ENCODE assay signal across 23 cellular contexts in the genomic region with DNA sequence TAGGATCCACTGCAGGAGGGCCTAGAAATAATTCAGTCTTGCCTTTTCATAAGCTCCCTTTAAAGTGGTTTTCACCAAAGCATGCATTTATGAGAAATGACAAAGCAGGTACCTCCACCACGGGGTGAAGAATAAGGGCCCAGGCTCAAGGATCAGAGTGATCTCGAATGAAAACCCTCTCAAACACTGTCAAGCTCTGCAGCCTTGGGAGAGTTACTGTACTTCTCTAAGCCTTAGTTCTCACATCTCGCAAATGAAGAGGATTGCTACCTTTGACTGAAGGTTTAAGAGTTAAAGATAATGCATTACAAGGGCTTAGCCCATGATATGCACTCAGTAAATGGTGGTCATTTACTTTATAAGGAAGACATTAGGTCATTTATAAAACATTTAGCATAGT.
A peak's percentile ranks its signal among the peaks of the same experiment; 100 is the strongest.
DNase-seq lines count a peak whose midpoint lies in the region; ATAC-seq and TF ChIP-seq lines count a peak whose summit lies in the region.
"Had no signal": no experiment of that assay in that cellular context is flagged by ENCODE, and none has a peak within 500 bp of the region (broad histone marks: within the 10 kb centered on the region; RNA-seq: fewer than 3 reads in every experiment).

No MANE protein-coding gene starts in this region.

- intact Hi-C loops in Panc1 (cut with micrococcal nuclease; ENCODE audit: unreplicated experiment) = no loop called here

- H2AFZ ChIP-seq in osteoblast (ENCODE audit: low read length) = no peak overlapping the region

- H3K4me1 ChIP-seq in Panc1 (ENCODE audit: control insufficient read depth, insufficient read depth, low read length) (peaks cover 27% of the 10 kb centered on the region), osteoblast (ENCODE audit: insufficient read depth, low read length) (no peaks in the 10 kb centered on the region)
- H3K4me1 ChIP-seq: BE2C, BLaER1 had no signal

- no peaks in the 10 kb centered on the region for H3K27me3 ChIP-seq in H7 (ENCODE audit: control insufficient read depth, insufficient read depth, low read length)
- no peaks in the 10 kb centered on the region for H3K27me3 ChIP-seq in Panc1 (ENCODE audit: control insufficient read depth, insufficient read depth, low read length)
- no peaks in the 10 kb centered on the region for H3K27me3 ChIP-seq in osteoblast (ENCODE audit: insufficient read depth, low read length)
- H3K27me3 ChIP-seq: BE2C, BLaER1 had no signal

- H3K36me3 ChIP-seq in H7 (replicated peaks; ENCODE audit: control insufficient read depth, insufficient read depth, low read length) (no peaks in the 10 kb centered on the region), Panc1 (ENCODE audit: control insufficient read depth, insufficient read depth, low read length) (no peaks in the 10 kb centered on the region), osteoblast (ENCODE audit: insufficient read depth, low read length) (no peaks in the 10 kb centered on the region)
- H3K36me3 ChIP-seq: BE2C, BLaER1 had no signal

- POLR2A ChIA-PET in Panc1 (lab: Charles Lee) = no interaction called here

- ATAC-seq in Panc1 = peak; percentile 71; the same call in 1 of the 2 replicates
- ATAC-seq: GM12878 had no signal

- H4K20me1 ChIP-seq in osteoblast (ENCODE audit: insufficient read depth, low read length) = no peaks in the 10 kb centered on the region
- H4K20me1 ChIP-seq: BLaER1 had no signal

- no peak overlapping the region for H3K4me2 ChIP-seq in osteoblast (ENCODE audit: insufficient read depth, low read length)
- H3K4me2 ChIP-seq: BLaER1 had no signal

- TF ChIP-seq CTCF in Panc1 (IDR thresholded peaks at IDR 0.05) (no peak), osteoblast (IDR thresholded peaks at IDR 0.05; ENCODE audit: extremely low read depth, low read depth, low read length) (no peak)

- in situ Hi-C loops in Panc1 (cut with HindIII; ENCODE audit: low pct_unique_long_range_greater_than_20kb, low sequenced_read_pairs) = no loop called here

- H3K79me2 ChIP-seq in osteoblast (ENCODE audit: insufficient read depth, low read length) = no peaks in the 10 kb centered on the region

- DNase-seq in H7 = peak; percentile 6
- DNase-seq in Panc1 (ENCODE audit: low read depth, low spot score) = no peak
- DNase-seq in osteoblast (ENCODE audit: insufficient read length, low spot score, missing footprints) = peak; percentile 29
- DNase-seq in GOT3 (lab: John Stamatoyannopoulos, UW) = no peak
- DNase-seq in stimulated activated CD4-positive, alpha-beta T cell treated with anti-CD3 and anti-CD28 coated beads, Interleukin-2, amount 100 ng/mL, for 48 hours = no peak
- no peak for DNase-seq in activated gamma-delta T cell treated with Interleukin-2 at 50 U/mL for 16 hours
- DNase-seq: 8988T; ACHN; BE2C; C1 segment of cervical spinal cord; CD4-positive, alpha-beta memory T cell; CD4-positive, CD25-positive, alpha-beta regulatory T cell; CD8-positive, alpha-beta memory T cell; COR-L47; DMS 273 treated with DMSO at 0.1 percent for 48 hours; DMS153; DMS53; DMS79; DND-41; EL; GDM1 had no signal

- no TSS peak for BruUV-seq in Panc1 (replicated peaks; lab: Mats Ljungman, UMichigan)

- H3K4me3 ChIP-seq in H7 (ENCODE audit: insufficient read depth, low read depth, low read length) (no peak overlapping the region), Panc1 (ENCODE audit: low read depth in 2 of 2, low read length in 2 of 2) (no peak overlapping the region), osteoblast (ENCODE audit: insufficient read depth, low read length) (no peak overlapping the region)
- H3K4me3 ChIP-seq: BLaER1, GM12878 had no signal

- H3K9me3 ChIP-seq in Panc1 (ENCODE audit: control insufficient read depth, insufficient read depth, low read depth, low read length) (peaks cover 12% of the 10 kb centered on the region; the same call in 1 of the 2 replicates), osteoblast (ENCODE audit: low read depth, low read length) (no peaks in the 10 kb centered on the region)
- H3K9me3 ChIP-seq: BE2C had no signal

- CTCF ChIA-PET in Panc1 (lab: Charles Lee) = no interaction called here

- peak overlapping the region; percentile 78 for H3K27ac ChIP-seq in Panc1 (ENCODE audit: low read length)
- H3K27ac ChIP-seq in osteoblast (ENCODE audit: low read depth, low read length) = no peak overlapping the region
- H3K27ac ChIP-seq: BLaER1 had no signal

Comparison
In these comparisons a context has a peak if more than half of its experiments do, and no peak if none do; other contexts are left out.
1. DNase-seq: peak in H7 (single experiment) and osteoblast (single experiment); none in Panc1 (single experiment), GOT3 (single experiment), stimulated activated CD4-positive, alpha-beta T cell treated with anti-CD3 and anti-CD28 coated beads, Interleukin-2, amount 100 ng/mL, for 48 hours (0 of 2) and activated gamma-delta T cell treated with Interleukin-2 at 50 U/mL for 16 hours (single experiment).